ENCODE assay signal across 9 cellular contexts in genomic region chr4:83276299-83277040, GRCh38. TPM values are rescaled to one million over a fixed set of nuclear protein-coding genes. Genes with fewer than 3 reads are reported as not detected.
DNase-seq lines count a peak whose midpoint lies in the region; ATAC-seq lines count a peak whose summit lies in the region.
"Had no signal": no experiment of that assay in that cellular context is flagged by ENCODE, and none has a peak within 500 bp of the region (broad histone marks: within the 10 kb centered on the region; RNA-seq: fewer than 3 reads in every experiment).

No MANE protein-coding gene starts in this region.

- peaks cover 30% of the 10 kb centered on the region for H3K4me1 Mint-ChIP-seq in activated T-helper 1 cell treated with anti-CD3 and anti-CD28 coated beads, Interleukin-12 subunit alpha, Interleukin-12 subunit beta, Interleukin-2, Interleukin-4 antibody, amounts not matched to agents 30 ng/mL and 10 ng/mL and 1 ng/mL, durations not matched to agents 14 hours and 24 hours and 36 hours (ENCODE audit: low read depth)

- no peak for DNase-seq in activated T-helper 1 cell treated with anti-CD3 and anti-CD28 coated beads, Interleukin-12 subunit alpha, Interleukin-12 subunit beta, Interleukin-2, Interleukin-4 antibody, amounts not matched to agents 30 ng/mL and 10 ng/mL and 1 ng/mL, durations not matched to agents 14 hours and 24 hours and 36 hours (ENCODE audit: low spot score)
- no peak for DNase-seq in HuH-7.5 (ENCODE audit: low spot score)
- no peak for DNase-seq in DMS53 (lab: John Stamatoyannopoulos, UW)
- DNase-seq in activated CD4-positive, CD25-positive, alpha-beta regulatory T cell treated with anti-CD3 and anti-CD28 coated beads, Interleukin-2, amount 50 U/mL, for 72 hours: no peak
- no peak for DNase-seq in stimulated activated naive CD4-positive, alpha-beta T cell (lab: John Stamatoyannopoulos, UW)
- DNase-seq: activated CD8-positive, alpha-beta memory T cell treated with anti-CD3 and anti-CD28 coated beads, Interleukin-2, amount 50 U/mL, for 48 hours had no signal

- H3K9me3 Mint-ChIP-seq in activated T-helper 1 cell treated with anti-CD3 and anti-CD28 coated beads, Interleukin-12 subunit alpha, Interleukin-12 subunit beta, Interleukin-2, Interleukin-4 antibody, amounts not matched to agents 30 ng/mL and 10 ng/mL and 1 ng/mL, durations not matched to agents 14 hours and 24 hours and 36 hours: no peaks in the 10 kb centered on the region

- no peak overlapping the region for H3K4me3 Mint-ChIP-seq in activated T-helper 1 cell treated with anti-CD3 and anti-CD28 coated beads, Interleukin-12 subunit alpha, Interleukin-12 subunit beta, Interleukin-2, Interleukin-4 antibody, amounts not matched to agents 30 ng/mL and 10 ng/mL and 1 ng/mL, durations not matched to agents 14 hours and 24 hours and 36 hours

- peak overlapping the region; percentile 79 for H3K27ac Mint-ChIP-seq in activated T-helper 1 cell treated with anti-CD3 and anti-CD28 coated beads, Interleukin-12 subunit alpha, Interleukin-12 subunit beta, Interleukin-2, Interleukin-4 antibody, amounts not matched to agents 30 ng/mL and 10 ng/mL and 1 ng/mL, durations not matched to agents 14 hours and 24 hours and 36 hours

- peaks cover 2% of the 10 kb centered on the region for H3K27me3 Mint-ChIP-seq in activated T-helper 1 cell treated with anti-CD3 and anti-CD28 coated beads, Interleukin-12 subunit alpha, Interleukin-12 subunit beta, Interleukin-2, Interleukin-4 antibody, amounts not matched to agents 30 ng/mL and 10 ng/mL and 1 ng/mL, durations not matched to agents 14 hours and 24 hours and 36 hours (ENCODE audit: insufficient read depth)

- peaks cover 37% of the 10 kb centered on the region for H3K36me3 Mint-ChIP-seq in activated T-helper 1 cell treated with anti-CD3 and anti-CD28 coated beads, Interleukin-12 subunit alpha, Interleukin-12 subunit beta, Interleukin-2, Interleukin-4 antibody, amounts not matched to agents 30 ng/mL and 10 ng/mL and 1 ng/mL, durations not matched to agents 14 hours and 24 hours and 36 hours (ENCODE audit: low read depth)

- intact Hi-C loops in activated T-helper 1 cell treated with anti-CD3 and anti-CD28 coated beads, Interleukin-12 subunit alpha, Interleukin-12 subunit beta, Interleukin-2, Interleukin-4 antibody, amounts not matched to agents 30 ng/mL and 10 ng/mL and 1 ng/mL, durations not matched to agents 14 hours and 24 hours and 36 hours (cut with micrococcal nuclease): loop anchor here (1.0 to 2.0 kb wide), 4 partner anchors 42 to 202 kb away; no protein-coding TSS in a partner anchor

- ATAC-seq in GM18511 (IDR thresholded peaks at IDR 0.05; ENCODE audit: unreplicated experiment) (peak; percentile 83), GM21367 (IDR thresholded peaks at IDR 0.05; ENCODE audit: unreplicated experiment) (peak; percentile 51), HG03135 (IDR thresholded peaks at IDR 0.05; ENCODE audit: unreplicated experiment) (peak; percentile 68)

RNA-seq across cellular contexts. Expression of gene COQ2, which starts 8.1 kb away (rescaled TPM):
- total RNA-seq in activated T-helper 1 cell treated with anti-CD3 and anti-CD28 coated beads, Interleukin-12 subunit alpha, Interleukin-12 subunit beta, Interleukin-2, Interleukin-4 antibody, amounts not matched to agents 30 ng/mL and 10 ng/mL and 1 ng/mL, durations not matched to agents 14 hours and 24 hours and 36 hours: 22.5 and 22.6 TPM in 2 replicates

RNA-seq across cellular contexts. Expression of gene HPSE, which starts 58.2 kb away (rescaled TPM):
- total RNA-seq in activated T-helper 1 cell treated with anti-CD3 and anti-CD28 coated beads, Interleukin-12 subunit alpha, Interleukin-12 subunit beta, Interleukin-2, Interleukin-4 antibody, amounts not matched to agents 30 ng/mL and 10 ng/mL and 1 ng/mL, durations not matched to agents 14 hours and 24 hours and 36 hours: 23.1 and 24.1 TPM in 2 replicates
